In the genomic region with DNA sequence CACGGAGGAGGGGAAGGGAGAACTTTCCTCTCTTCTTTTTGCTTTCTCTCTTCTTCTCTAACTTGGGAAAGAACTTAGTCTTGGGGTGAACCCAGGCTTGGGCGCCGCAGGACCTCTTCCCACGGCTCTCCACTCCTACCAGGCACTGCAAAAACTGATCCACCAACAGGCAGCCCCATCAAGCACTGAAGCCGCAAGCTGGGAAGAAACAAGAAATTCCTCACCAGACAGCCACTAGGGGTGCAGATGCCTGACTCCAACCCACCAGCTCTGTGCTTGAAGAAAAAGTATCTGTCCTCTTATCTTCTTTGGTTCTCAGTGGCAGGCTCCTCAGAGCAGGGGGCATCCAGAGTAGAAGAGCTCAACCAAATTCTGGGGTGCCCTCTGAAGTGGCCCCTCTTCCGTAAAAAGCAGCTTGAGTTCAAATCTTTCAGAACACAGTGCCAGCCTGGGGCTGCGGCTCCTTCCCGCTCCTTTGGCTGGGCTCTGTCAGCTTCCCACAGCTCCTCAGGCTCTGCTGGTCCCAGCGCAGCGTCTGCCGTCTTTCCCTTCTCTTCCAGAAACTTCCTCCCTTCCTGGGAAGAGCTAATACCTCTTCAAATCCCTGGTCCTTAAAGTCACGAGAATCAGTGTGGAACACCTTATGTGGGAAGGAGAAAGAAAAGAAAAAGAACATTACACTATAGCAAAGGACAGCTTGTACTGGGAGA, we compare ENCODE assay signal across 9 cellular contexts. TPM values are rescaled to one million over a fixed set of nuclear protein-coding genes. Genes with fewer than 3 reads are reported as not detected.
DNase-seq lines count a peak whose midpoint lies in the region; ATAC-seq and TF ChIP-seq lines count a peak whose summit lies in the region.
"Had no signal": no experiment of that assay in that cellular context is flagged by ENCODE, and none has a peak within 500 bp of the region (broad histone marks: within the 10 kb centered on the region; RNA-seq: fewer than 3 reads in every experiment).

No MANE protein-coding gene starts in this region.

- no peak overlapping the region for H3K27ac Mint-ChIP-seq in MCF 10A (ENCODE audit: low read depth, unreplicated experiment)
- peak overlapping the region; percentile 88 to 94 for H3K27ac Mint-ChIP-seq in T-cell

- intact Hi-C loops in MCF 10A (cut with micrococcal nuclease) (loop anchor here (5.0 kb wide), 1 partner anchor 63 kb away; no protein-coding TSS in a partner anchor), breast epithelium (cut with DNase I; ENCODE audit: low total_unique reads) (no loop called here)

- no peaks in the 10 kb centered on the region for H3K4me1 ChIP-seq in breast epithelium

- H3K4me1 Mint-ChIP-seq in MCF 10A (ENCODE audit: insufficient read depth, unreplicated experiment): peaks cover 50% of the 10 kb centered on the region
- H3K4me1 Mint-ChIP-seq in T-cell: peaks cover 72 to 80% (median 77%) of the 10 kb centered on the region in 3 donors

- no peak overlapping the region for H3K27ac ChIP-seq in breast epithelium
- peak overlapping the region; percentile 88 for H3K27ac ChIP-seq in substantia nigra (ENCODE audit: low read depth, low read length, poor library complexity, severe bottlenecking)

- ATAC-seq in T-cell (replicated peaks in 1 of 4) (no peak), HG03025 (IDR thresholded peaks at IDR 0.05; ENCODE audit: low FRiP score, unreplicated experiment) (no peak)

- TF ChIP-seq CTCF in MCF 10A (IDR thresholded peaks at IDR 0.05; ENCODE audit: unreplicated experiment): peak; percentile 12
- TF ChIP-seq CTCF in breast epithelium (IDR thresholded peaks at IDR 0.05): peak in 1 of 3 donors; percentile 18
- peak; percentile 52 for TF ChIP-seq CTCF in fibroblast of the aortic adventitia (IDR thresholded peaks at IDR 0.05; ENCODE audit: insufficient read depth, low read length)

- no TSS peak for BruUV-seq in MCF 10A (replicated peaks; lab: Mats Ljungman, UMichigan)

- H3K9me3 ChIP-seq in breast epithelium: no peaks in the 10 kb centered on the region

- H3K27me3 Mint-ChIP-seq in MCF 10A (ENCODE audit: insufficient read depth, unreplicated experiment) (no peaks in the 10 kb centered on the region), T-cell (no peaks in the 10 kb centered on the region)

- H3K4me3 Mint-ChIP-seq in MCF 10A (ENCODE audit: unreplicated experiment) (no peak overlapping the region), T-cell (peak overlapping the region in 2 of 3 donors; percentile 13 to 96)

- POLR2A ChIA-PET in MCF 10A (lab: Yijun Ruan, JAX) (interaction anchor here (0.6 to 5.1 kb wide), 9 partner anchors 11 to 103 kb away, joined by 3 to 32 read pairs (median 3); partner anchors contain the start of gene NUCKS1), T-cell (lab: Charles Lee) (no interaction called here)

- H3K36me3 Mint-ChIP-seq in MCF 10A (ENCODE audit: insufficient read depth, unreplicated experiment): peaks cover 14% of the 10 kb centered on the region
- peaks cover 18% of the 10 kb centered on the region for H3K36me3 Mint-ChIP-seq in T-cell

- H3K4me3 ChIP-seq in breast epithelium (peak overlapping the region in 1 of 3 donors; percentile 44), fibroblast of the aortic adventitia (ENCODE audit: low read depth, low read length) (peak overlapping the region; percentile 83)

- H3K36me3 ChIP-seq in breast epithelium: no peaks in the 10 kb centered on the region

- DNase-seq in MCF 10A (ENCODE audit: unreplicated experiment): no peak
- DNase-seq in breast epithelium (ENCODE audit: low spot score in 2 of 2): no peak
- DNase-seq in T-cell: no peak
- peak; percentile 29 for DNase-seq in fibroblast of the aortic adventitia (ENCODE audit: low read depth)
- DNase-seq in substantia nigra (lab: John Stamatoyannopoulos, UW): peak in 1 of 49 donors; percentile 17
- no peak for DNase-seq in OCI-M1 (lab: John Stamatoyannopoulos, UW)
- DNase-seq in superior temporal gyrus (ENCODE audit: extremely low spot score): no peak
- DNase-seq: NCI-H510A had no signal

- no peaks in the 10 kb centered on the region for H3K9me3 Mint-ChIP-seq in MCF 10A (ENCODE audit: unreplicated experiment)
- no peaks in the 10 kb centered on the region for H3K9me3 Mint-ChIP-seq in T-cell

- no peak for TF ChIP-seq POLR2A in breast epithelium (IDR thresholded peaks at IDR 0.05)

- CTCF ChIA-PET in MCF 10A (lab: Yijun Ruan, JAX) (interaction anchor here (0.6 to 4.8 kb wide), 10 partner anchors 14 to 321 kb away, joined by 3 to 41 read pairs (median 4); partner anchors contain the start of gene RAB29), T-cell (lab: Charles Lee) (interaction anchor here in 1 of 2 donors (0.6 to 1.6 kb wide), 2 partner anchors 108 to 166 kb away, joined by 5 to 6 read pairs; no protein-coding TSS in a partner anchor)

- no peaks in the 10 kb centered on the region for H3K27me3 ChIP-seq in breast epithelium

RNA-seq across cellular contexts. Expression of gene SLC41A1, which starts 2.4 kb away (rescaled TPM):
- 48.8 and 49.7 TPM in 2 replicates for total RNA-seq in MCF 10A (2022)
- total RNA-seq in breast epithelium: 10 to 100 TPM; 13.9 to 18.0 (median 16.8) TPM
- 10 to 100 TPM; 23.5 to 31.3 (median 27.4) TPM for total RNA-seq in T-cell
- total RNA-seq in fibroblast of the aortic adventitia (ENCODE audit: low replicate concordance): 20.9 and 27.1 TPM in 2 replicates

RNA-seq across cellular contexts. Expression of gene RAB29, which starts 35.3 kb away (rescaled TPM):
- total RNA-seq in MCF 10A (2022) (33.6 and 44.8 TPM in 2 replicates), breast epithelium (10 to 100 TPM; 22.4 to 30.3 (median 23.9) TPM), T-cell (10 to 100 TPM; 32.5 to 64.6 (median 46.8) TPM), fibroblast of the aortic adventitia (ENCODE audit: low replicate concordance) (13.7 and 28.2 TPM in 2 replicates)

RNA-seq across cellular contexts. Expression of gene PM20D1, which starts 39.3 kb away (rescaled TPM):
- total RNA-seq in MCF 10A (2022): not detected in 2 replicates
- total RNA-seq in breast epithelium: under 1 TPM; 0.15 to 0.33 (median 0.16) TPM
- 1 to 10 TPM in 4 of 5 donors, under 1 TPM in 1; 0.93 to 2.3 (median 1.3) TPM for total RNA-seq in T-cell
- total RNA-seq in fibroblast of the aortic adventitia (ENCODE audit: low replicate concordance): not detected in 2 replicates
